12 cellular contexts compared by ENCODE assay signal in genomic region chr4:95304898-95305297, GRCh38.
A peak's percentile ranks its signal among the peaks of the same experiment; 100 is the strongest.
DNase-seq lines count a peak whose midpoint lies in the region; TF ChIP-seq lines count a peak whose summit lies in the region.
"Had no signal": no experiment of that assay in that cellular context is flagged by ENCODE, and none has a peak within 500 bp of the region (broad histone marks: within the 10 kb centered on the region; RNA-seq: fewer than 3 reads in every experiment).

No MANE protein-coding gene starts in this region.

- peak; percentile 0 to 3 for DNase-seq in NCI-H1930 (lab: John Stamatoyannopoulos, UW)
- peak; percentile 85 for DNase-seq in astrocyte of the spinal cord (ENCODE audit: low read depth, low spot score)
- peak; percentile 26 for DNase-seq in iPS-NIHi11 (ENCODE audit: low spot score)
- DNase-seq in substantia nigra (lab: John Stamatoyannopoulos, UW): peak in 17 of 49 donors; percentile 1 to 64 (median 16)
- no peak for DNase-seq in NCI-H2029 (lab: John Stamatoyannopoulos, UW)
- no peak for DNase-seq in activated CD4-positive, alpha-beta T cell treated with anti-CD3 and anti-CD28 coated beads for 1 hour
- no peak for DNase-seq in activated naive CD4-positive, alpha-beta T cell treated with anti-CD3 and anti-CD28 coated beads, Interleukin-2, amount 50 U/mL, for 16 hours
- DNase-seq in CD8-positive, alpha-beta memory T cell: no peak
- DNase-seq: activated T-cell treated with anti-CD3 and anti-CD28 coated beads, Interleukin-2, amount 50 U/mL, for 48 hours; DMS 273 treated with DMSO at 0.1 percent for 48 hours; NCI-H187; WERI-Rb-1 had no signal

- no peaks in the 10 kb centered on the region for H3K4me1 Mint-ChIP-seq in CD8-positive, alpha-beta memory T cell

- TF ChIP-seq CTCF in astrocyte of the spinal cord (IDR thresholded peaks at IDR 0.05; ENCODE audit: low read depth, low read length): no peak

- CTCF ChIA-PET in CD8-positive, alpha-beta memory T cell (lab: Charles Lee): no interaction called here

- H3K9me3 Mint-ChIP-seq in CD8-positive, alpha-beta memory T cell: peaks cover 0 to 6% (median under 1%) of the 10 kb centered on the region in 5 donors

- POLR2A ChIA-PET in CD8-positive, alpha-beta memory T cell (lab: Charles Lee): no interaction called here

- H3K36me3 ChIP-seq in CD8-positive, alpha-beta memory T cell (ENCODE audit: insufficient read depth, low read length): no peaks in the 10 kb centered on the region
- H3K36me3 ChIP-seq: WERI-Rb-1 had no signal

- H3K27ac Mint-ChIP-seq in CD8-positive, alpha-beta memory T cell: no peak overlapping the region

- in situ Hi-C loops in astrocyte of the spinal cord (cut with HindIII; ENCODE audit: low sequenced_read_pairs): no loop called here

- H3K4me3 ChIP-seq in astrocyte of the spinal cord (ENCODE audit: low read depth, low read length): no peak overlapping the region
- H3K4me3 ChIP-seq in CD8-positive, alpha-beta memory T cell (ENCODE audit: low read length): no peak overlapping the region

- no peaks in the 10 kb centered on the region for H3K9me3 ChIP-seq in CD8-positive, alpha-beta memory T cell (ENCODE audit: low read length)

- H3K27me3 Mint-ChIP-seq in CD8-positive, alpha-beta memory T cell: no peaks in the 10 kb centered on the region

- H3K27me3 ChIP-seq in CD8-positive, alpha-beta memory T cell (ENCODE audit: insufficient read depth, low read length, poor library complexity, severe bottlenecking): no peaks in the 10 kb centered on the region

- H3K4me3 Mint-ChIP-seq in CD8-positive, alpha-beta memory T cell: no peak overlapping the region

- peak overlapping the region; percentile 61 for H3K27ac ChIP-seq in substantia nigra (ENCODE audit: low read depth, low read length, poor library complexity, severe bottlenecking)
- H3K27ac ChIP-seq in CD8-positive, alpha-beta memory T cell (ENCODE audit: low read depth, low read length): no peak overlapping the region
- H3K27ac ChIP-seq: WERI-Rb-1 had no signal

- H3K36me3 Mint-ChIP-seq in CD8-positive, alpha-beta memory T cell: no peaks in the 10 kb centered on the region

- H3K4me1 ChIP-seq in CD8-positive, alpha-beta memory T cell (ENCODE audit: insufficient read depth, low read length): no peaks in the 10 kb centered on the region

Comparison
In these comparisons a context has a peak if more than half of its experiments do, and no peak if none do; other contexts are left out.
1. DNase-seq: peak in NCI-H1930 (2 of 2), astrocyte of the spinal cord (single experiment) and iPS-NIHi11 (single experiment); none in NCI-H2029 (single experiment), activated CD4-positive, alpha-beta T cell treated with anti-CD3 and anti-CD28 coated beads for 1 hour (single experiment), activated naive CD4-positive, alpha-beta T cell treated with anti-CD3 and anti-CD28 coated beads, Interleukin-2, amount 50 U/mL, for 16 hours (single experiment) and CD8-positive, alpha-beta memory T cell (0 of 5).